8 cellular contexts compared by ENCODE assay signal in genomic region chr1:62436466-62437272, GRCh38.
DNase-seq lines count a peak whose midpoint lies in the region; ATAC-seq and FAIRE-seq lines count a peak whose summit lies in the region.

Gene USP1 (plus strand): TSS chr1:62437049. CDS start chr1:62439868, 2,819 bp downstream.

- DNase-seq in AG08396 (ENCODE audit: low spot score) (peak; percentile 96), NCI-H446 (lab: John Stamatoyannopoulos, UW) (peak; percentile 99 to 100), cerebellar cortex (ENCODE audit: low spot score) (peak; percentile 100)
- DNase-seq in activated CD4-positive, CD25-positive, alpha-beta regulatory T cell treated with anti-CD3 and anti-CD28 coated beads, Interleukin-2, amount 50 U/mL, for 16 hours (ENCODE audit: low read depth, low spot score): peak; percentile 96
- peak; percentile 93 for DNase-seq in stimulated activated CD4-positive, alpha-beta T cell treated with anti-CD3 and anti-CD28 coated beads, Interleukin-12 subunit alpha, Interleukin-12 subunit beta, amount 100 ng/mL, for 4 hours

- peak; percentile 70 for ATAC-seq in GM19025 (IDR thresholded peaks at IDR 0.05; ENCODE audit: low read depth, unreplicated experiment)
- ATAC-seq in HG03342 (IDR thresholded peaks at IDR 0.05; ENCODE audit: unreplicated experiment): peak; percentile 79

- peak; percentile 89 for FAIRE-seq in islet of Langerhans (lab: Jason Lieb, UNC)

Comparison
In these comparisons a context has a peak if more than half of its experiments do, and no peak if none do; other contexts are left out.
1. Peak in every context shown above with its lines: DNase-seq and ATAC-seq.